Comparison of ENCODE assay signal across 8 cellular contexts in the genomic region with DNA sequence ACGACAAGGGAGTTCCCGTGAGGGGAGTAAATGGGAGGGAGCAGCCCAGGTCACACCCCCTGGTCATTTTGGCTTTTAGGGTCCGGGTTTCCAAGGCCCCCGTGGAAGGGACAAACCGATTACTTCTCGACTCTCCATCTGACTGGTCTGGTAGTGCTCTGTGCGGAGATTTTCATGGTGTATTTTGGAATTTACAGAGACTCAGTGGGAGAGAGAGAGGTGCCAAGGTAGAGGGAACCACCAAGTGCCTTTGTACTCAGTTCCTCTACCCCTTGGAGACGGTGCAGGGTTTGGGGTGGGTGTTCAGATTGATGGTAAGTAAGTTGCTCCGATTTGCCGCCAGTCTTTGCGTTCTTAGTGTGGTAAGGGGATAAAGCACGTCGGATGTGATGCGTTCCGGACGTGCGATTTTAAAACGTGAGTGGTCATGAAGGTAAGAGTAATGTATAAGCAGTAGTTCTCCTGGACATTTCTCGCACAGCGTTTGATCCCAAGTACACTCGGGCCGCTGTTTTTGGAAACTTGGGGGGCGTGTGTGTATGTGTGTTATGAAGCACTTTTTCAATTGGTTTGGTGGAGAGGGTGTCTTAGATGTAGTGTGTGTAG. TPM values are rescaled to one million over a fixed set of nuclear protein-coding genes. Genes with fewer than 3 reads are reported as not detected.
DNase-seq lines count a peak whose midpoint lies in the region; ATAC-seq lines count a peak whose summit lies in the region.

No MANE protein-coding gene starts in this region.

- ATAC-seq in HG02759 (IDR thresholded peaks at IDR 0.05; ENCODE audit: unreplicated experiment) = peak; percentile 27
- no peak for ATAC-seq in HG02852 (IDR thresholded peaks at IDR 0.05; ENCODE audit: unreplicated experiment)

- DNase-seq in DMS79 treated with DMSO at 0.1 percent for 48 hours (lab: John Stamatoyannopoulos, UW) (peak; percentile 48), DMS79 (lab: John Stamatoyannopoulos, UW) (no peak), NCI-H82 treated with DMSO at 0.1 percent for 48 hours (lab: John Stamatoyannopoulos, UW; ENCODE audit: unreplicated experiment) (peak; percentile 38), glomerular visceral epithelial cell (ENCODE audit: extremely low spot score) (peak; percentile 43), posterior vena cava (ENCODE audit: low spot score) (peak; percentile 74)
- peak; percentile 76 for DNase-seq in activated effector memory CD4-positive, alpha-beta T cell treated with anti-CD3 and anti-CD28 coated beads, Interleukin-2, amount 50 U/mL, for 16 hours

- intact Hi-C loops in posterior vena cava (cut with DNase I) = no loop called here

RNA-seq across cellular contexts. Expression of a gene that starts 0.7 kb away (rescaled TPM):
- total RNA-seq in posterior vena cava = 10 to 100 TPM; 26.0 to 30.8 TPM
